Comparison of ENCODE assay signal across 14 cellular contexts in genomic region chr11:36451681-36452080, GRCh38.
"Had no signal": no experiment of that assay in that cellular context is flagged by ENCODE, and none has a peak within 500 bp of the region (broad histone marks: within the 10 kb centered on the region; RNA-seq: fewer than 3 reads in every experiment).

No MANE protein-coding gene starts in this region.

- H3K27ac ChIP-seq: adrenal gland, cardiac muscle cell, left lung had no signal

- H3K27ac Mint-ChIP-seq: activated naive CD4-positive, alpha-beta T cell treated with anti-CD3 and anti-CD28 coated beads, Interleukin-2, amount 10 ng/mL, durations not matched to agents 7 days and 5 days; type B pancreatic cell; WTC11 had no signal

- H3K27me3 ChIP-seq: adrenal gland, esophagus squamous epithelium, left lung had no signal

- H3K9me3 Mint-ChIP-seq: activated naive CD4-positive, alpha-beta T cell treated with anti-CD3 and anti-CD28 coated beads, Interleukin-2, amount 10 ng/mL, durations not matched to agents 7 days and 5 days; naive thymus-derived CD8-positive, alpha-beta T cell; WTC11 had no signal

- ATAC-seq: left lung; mucosa of descending colon; naive thymus-derived CD8-positive, alpha-beta T cell; WTC11 had no signal

- H3K4me3 Mint-ChIP-seq: activated naive CD4-positive, alpha-beta T cell treated with anti-CD3 and anti-CD28 coated beads, Interleukin-2, amount 10 ng/mL, durations not matched to agents 7 days and 5 days; type B pancreatic cell; WTC11 had no signal

- DNase-seq: activated CD4-positive, alpha-beta T cell treated with anti-CD3 and anti-CD28 coated beads for 4 hours; activated T-cell treated with anti-CD3 and anti-CD28 coated beads for 4 hours; adrenal gland; esophagus squamous epithelium; hippocampal formation; kidney; left lung; mucosa of descending colon; naive thymus-derived CD8-positive, alpha-beta T cell; stimulated activated CD4-positive, alpha-beta T cell treated with anti-CD3 and anti-CD28 coated beads, Interleukin-2, amount 100 ng/mL, for 48 hours had no signal

- H3K27me3 Mint-ChIP-seq: activated naive CD4-positive, alpha-beta T cell treated with anti-CD3 and anti-CD28 coated beads, Interleukin-2, amount 10 ng/mL, durations not matched to agents 7 days and 5 days had no signal

- H3K36me3 ChIP-seq: adrenal gland, cardiac muscle cell, esophagus squamous epithelium had no signal

- H3K9me3 ChIP-seq: adrenal gland, esophagus squamous epithelium, left lung, mucosa of descending colon had no signal

- H3K36me3 Mint-ChIP-seq: naive thymus-derived CD8-positive, alpha-beta T cell; WTC11 had no signal

- H3K4me3 ChIP-seq: adrenal gland, cardiac muscle cell, esophagus squamous epithelium, left lung, mucosa of descending colon had no signal
